In genomic region chr4:26803462-26803861, GRCh38 we compare ENCODE assay signal across 9 cellular contexts. TPM values are rescaled to one million over a fixed set of nuclear protein-coding genes. Genes with fewer than 3 reads are reported as not detected.
DNase-seq lines count a peak whose midpoint lies in the region; ATAC-seq and TF ChIP-seq lines count a peak whose summit lies in the region.
"Had no signal": no experiment of that assay in that cellular context is flagged by ENCODE, and none has a peak within 500 bp of the region (broad histone marks: within the 10 kb centered on the region; RNA-seq: fewer than 3 reads in every experiment).

No MANE protein-coding gene starts in this region.

- no peaks in the 10 kb centered on the region for H3K27me3 Mint-ChIP-seq in mesothelial cell of epicardium (ENCODE audit: low read depth)
- H3K27me3 Mint-ChIP-seq: stimulated activated naive CD8-positive, alpha-beta T cell treated with anti-CD3 and anti-CD28 coated beads, Interleukin-15, Interleukin-2, amounts not matched to agents 100 ng/mL and 50 ng/mL, for 24 hours had no signal

- no peaks in the 10 kb centered on the region for H3K9me3 ChIP-seq in BE2C
- no peaks in the 10 kb centered on the region for H3K9me3 ChIP-seq in adipocyte (ENCODE audit: control insufficient read depth, low read length)
- peaks cover 0 to 1% of the 10 kb centered on the region in 2 donors for H3K9me3 ChIP-seq in left lung

- no peak overlapping the region for H3K27ac ChIP-seq in left lung

- H3K36me3 Mint-ChIP-seq in mesothelial cell of epicardium = peaks cover 2% of the 10 kb centered on the region

- DNase-seq in BE2C = peak; percentile 55
- peak; percentile 34 for DNase-seq in NCI-H146 (lab: John Stamatoyannopoulos, UW)
- DNase-seq in adipocyte (ENCODE audit: low read depth) = peak; percentile 32
- DNase-seq in mesothelial cell of epicardium (ENCODE audit: low spot score in 2 of 2, unreplicated experiment in 2 of 2) = no peak
- no peak for DNase-seq in NCI-H226
- DNase-seq in left lung = no peak
- DNase-seq in activated effector memory CD4-positive, alpha-beta T cell treated with Interleukin-2 at 50 U/mL for 16 hours = no peak

- peaks cover 6% of the 10 kb centered on the region for H3K9me3 Mint-ChIP-seq in mesothelial cell of epicardium
- H3K9me3 Mint-ChIP-seq: stimulated activated naive CD8-positive, alpha-beta T cell treated with anti-CD3 and anti-CD28 coated beads, Interleukin-15, Interleukin-2, amounts not matched to agents 100 ng/mL and 50 ng/mL, for 24 hours had no signal

- H3K27me3 ChIP-seq in BE2C = no peaks in the 10 kb centered on the region
- no peaks in the 10 kb centered on the region for H3K27me3 ChIP-seq in adipocyte (replicated peaks; ENCODE audit: control insufficient read depth, insufficient read depth, low read length)
- no peaks in the 10 kb centered on the region for H3K27me3 ChIP-seq in left lung

- no peaks in the 10 kb centered on the region for H3K36me3 ChIP-seq in BE2C
- no peaks in the 10 kb centered on the region for H3K36me3 ChIP-seq in adipocyte (ENCODE audit: control insufficient read depth, insufficient read depth, low read length, severe bottlenecking)
- H3K36me3 ChIP-seq in left lung = no peaks in the 10 kb centered on the region

- H3K4me3 Mint-ChIP-seq in mesothelial cell of epicardium = no peak overlapping the region
- H3K4me3 Mint-ChIP-seq: stimulated activated naive CD8-positive, alpha-beta T cell treated with anti-CD3 and anti-CD28 coated beads, Interleukin-15, Interleukin-2, amounts not matched to agents 100 ng/mL and 50 ng/mL, for 24 hours had no signal

- H3K4me3 ChIP-seq in BE2C (ENCODE audit: low read depth, low read length) (0 out of 2 replicates have a peak overlapping the region, but pooled peaks have one; percentile 8), adipocyte (ENCODE audit: low read length) (no peak overlapping the region), left lung (no peak overlapping the region)

- H3K9ac ChIP-seq in adipocyte (ENCODE audit: low read length) = no peak overlapping the region

- H3K4me1 ChIP-seq in BE2C (peaks cover 12% of the 10 kb centered on the region), adipocyte (ENCODE audit: control insufficient read depth, insufficient read depth, low read length) (peaks cover 5% of the 10 kb centered on the region), left lung (no peaks in the 10 kb centered on the region)

- peak overlapping the region; percentile 66 for H3K27ac Mint-ChIP-seq in mesothelial cell of epicardium
- H3K27ac Mint-ChIP-seq: stimulated activated naive CD8-positive, alpha-beta T cell treated with anti-CD3 and anti-CD28 coated beads, Interleukin-15, Interleukin-2, amounts not matched to agents 100 ng/mL and 50 ng/mL, for 24 hours had no signal

- ATAC-seq in GM21825 (IDR thresholded peaks at IDR 0.05; ENCODE audit: unreplicated experiment) = no peak
- ATAC-seq in left lung = no peak

- H3K4me1 Mint-ChIP-seq in mesothelial cell of epicardium = peaks cover 10% of the 10 kb centered on the region

- TF ChIP-seq CTCF in BE2C (IDR thresholded peaks at IDR 0.05; ENCODE audit: low read depth, low read length) (no peak), mesothelial cell of epicardium (IDR thresholded peaks at IDR 0.05; ENCODE audit: unreplicated experiment) (no peak), left lung (IDR thresholded peaks at IDR 0.05) (no peak)

- intact Hi-C loops in left lung (cut with DNase I) = no loop called here

RNA-seq across cellular contexts. Expression of gene STIM2, which starts 57.2 kb away (rescaled TPM):
- polyA plus RNA-seq in BE2C (2012; ENCODE audit: insufficient read depth, insufficient read length, low read depth) = 32.5 TPM
- total RNA-seq in mesothelial cell of epicardium (51.0 to 52.9 TPM (median 52.5 TPM) in 3 replicates), left lung (10 to 100 TPM; 29.1 to 37.6 TPM)

Comparison
In these comparisons a context has a peak if more than half of its experiments do, and no peak if none do; other contexts are left out.
1. DNase-seq: peak in BE2C (single experiment), NCI-H146 (single experiment) and adipocyte (single experiment); none in mesothelial cell of epicardium (0 of 2), NCI-H226 (single experiment), left lung (0 of 2) and activated effector memory CD4-positive, alpha-beta T cell treated with Interleukin-2 at 50 U/mL for 16 hours (single experiment).